In the genomic region with DNA sequence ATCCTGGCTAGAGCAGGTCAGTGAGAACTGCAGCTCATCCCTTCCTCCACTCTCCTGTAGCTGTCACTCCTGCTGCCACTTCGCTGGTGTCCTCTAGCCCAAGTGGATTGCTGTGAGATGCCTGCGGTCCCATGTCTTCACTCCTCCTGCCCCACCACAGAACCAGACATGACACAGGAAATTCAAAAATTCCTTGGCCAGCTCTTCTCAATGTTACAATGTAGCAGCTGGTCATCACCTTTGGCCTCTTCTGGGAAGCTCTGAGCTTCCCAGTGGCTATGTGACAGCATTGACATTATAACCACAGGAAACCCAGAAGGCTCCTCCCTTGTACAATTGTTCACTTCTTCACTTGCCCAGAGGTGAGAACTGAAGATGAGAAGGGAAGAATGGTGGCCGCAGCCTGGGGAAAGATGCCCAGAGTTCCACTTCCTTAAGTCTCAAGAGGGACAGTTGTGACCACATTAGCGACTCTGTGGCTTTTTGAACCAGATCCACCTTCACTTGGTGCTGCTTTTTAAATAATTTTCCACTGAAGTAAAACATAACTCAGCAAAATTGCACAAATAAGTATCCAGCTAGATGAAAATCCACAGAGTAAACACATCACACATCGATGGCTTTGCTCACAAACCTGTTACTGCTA, we compare ENCODE assay signal across 17 cellular contexts.
DNase-seq lines count a peak whose midpoint lies in the region; ATAC-seq, FAIRE-seq and TF ChIP-seq lines count a peak whose summit lies in the region.
"Had no signal": no experiment of that assay in that cellular context is flagged by ENCODE, and none has a peak within 500 bp of the region (broad histone marks: within the 10 kb centered on the region; RNA-seq: fewer than 3 reads in every experiment).

No MANE protein-coding gene starts in this region.

- POLR2A ChIA-PET in IMR-90 (lab: Charles Lee; ENCODE audit: unreplicated experiment): no interaction called here
- POLR2A ChIA-PET in K562 (lab: Yijun Ruan, JAX): no interaction called here

- TF ChIP-seq RAD21 in IMR-90 (IDR thresholded peaks at IDR 0.05; ENCODE audit: low read length): no peak
- no peak for TF ChIP-seq RAD21 in K562 (CRISPR knock-in tag; conservative IDR thresholded peaks at IDR 0.05 in 1 of 2, IDR thresholded peaks at IDR 0.05 in 1 of 2)

- H3K4ac ChIP-seq in IMR-90 (ENCODE audit: low read depth, low read length): no peak overlapping the region

- ATAC-seq in IMR-90 (ENCODE audit: low read depth) (no peak), K562 (no peak), HG03469 (IDR thresholded peaks at IDR 0.05; ENCODE audit: unreplicated experiment) (no peak)
- ATAC-seq: activated CD8-positive, alpha-beta T cell treated with anti-CD3 and anti-CD28 coated beads for 36 hours; stimulated activated effector memory CD8-positive, alpha-beta T cell treated with anti-CD3 and anti-CD28 coated beads, Interleukin-12 subunit alpha, Interleukin-12 subunit beta, amount 100 ng/mL, for 72 hours had no signal

- dilution Hi-C loops in IMR-90 (cut with HindIII; ENCODE audit: low sequenced_read_pairs, unreplicated experiment): no loop called here

- TF ChIP-seq CTCF in AG10803 (conservative IDR thresholded peaks at IDR 0.05; ENCODE audit: low read length): no peak
- no peak for TF ChIP-seq CTCF in IMR-90 (conservative IDR thresholded peaks at IDR 0.05; ENCODE audit: low read depth, low read length)
- TF ChIP-seq CTCF in K562 (IDR thresholded peaks at IDR 0.05 in 2 of 3, conservative IDR thresholded peaks at IDR 0.05 in 1 of 3; ENCODE audit: insufficient read depth in 2 of 3, low read depth in 1 of 3, low read length in 3 of 3): no peak
- no peak for TF ChIP-seq CTCF in neural crest cell (conservative IDR thresholded peaks at IDR 0.05)
- TF ChIP-seq CTCF in transverse colon (IDR thresholded peaks at IDR 0.05): no peak

- H3K79me1 ChIP-seq in IMR-90 (ENCODE audit: low read depth in 1 of 2, low read length in 2 of 2): peaks cover 24 to 92% of the 10 kb centered on the region in 2 experiments

- peaks cover 14% of the 10 kb centered on the region for H3K4me1 ChIP-seq in IMR-90 (ENCODE audit: control insufficient read depth, insufficient read depth, low read length)
- no peaks in the 10 kb centered on the region for H3K4me1 ChIP-seq in K562 (replicated peaks in 1 of 2; ENCODE audit: control insufficient read depth in 2 of 2, insufficient read depth in 2 of 2, low read length in 2 of 2)
- peaks cover 16 to 43% (median 22%) of the 10 kb centered on the region in 4 donors for H3K4me1 ChIP-seq in transverse colon

- peak overlapping the region; percentile 5 for H2AK9ac ChIP-seq in IMR-90 (replicated peaks; ENCODE audit: low read depth, low read length, poor library complexity)

- H2BK15ac ChIP-seq in IMR-90 (ENCODE audit: low read depth, low read length): no peak overlapping the region

- CTCF ChIA-PET in IMR-90 (lab: Yijun Ruan, JAX) (no interaction called here), K562 (lab: Yijun Ruan, JAX; ENCODE audit: low intra/inter-chr PET ratio) (no interaction called here)

- no peak overlapping the region for H4K5ac ChIP-seq in IMR-90 (ENCODE audit: low read depth, low read length)

- no peaks in the 10 kb centered on the region for H3K9me3 ChIP-seq in IMR-90 (ENCODE audit: control insufficient read depth, insufficient read depth, low read length)
- no peaks in the 10 kb centered on the region for H3K9me3 ChIP-seq in K562 (replicated peaks; ENCODE audit: control insufficient read depth, insufficient read depth, low read depth, low read length)
- H3K9me3 ChIP-seq in transverse colon: no peaks in the 10 kb centered on the region

- peak overlapping the region; percentile 55 for H3K27ac Mint-ChIP-seq in neural crest cell (ENCODE audit: unreplicated experiment)
- H3K27ac Mint-ChIP-seq in activated T-cell treated with anti-CD3 and anti-CD28 coated beads, Interleukin-2, amount 50 U/mL, for 24 hours: no peak overlapping the region
- H3K27ac Mint-ChIP-seq: activated CD8-positive, alpha-beta T cell treated with anti-CD3 and anti-CD28 coated beads for 36 hours; stimulated activated effector memory CD8-positive, alpha-beta T cell treated with anti-CD3 and anti-CD28 coated beads, Interleukin-12 subunit alpha, Interleukin-12 subunit beta, amount 100 ng/mL, for 72 hours had no signal

- H4K20me1 ChIP-seq in IMR-90 (ENCODE audit: insufficient read depth, low read length) (peaks cover 33% of the 10 kb centered on the region; the same call in 1 of the 2 replicates), K562 (replicated peaks; ENCODE audit: control insufficient read depth, insufficient read depth, low read length) (no peaks in the 10 kb centered on the region)

- DNase-seq in AG10803 (ENCODE audit: low read depth) (peak; percentile 21), IMR-90 (no peak), K562 (ENCODE audit: extremely low read depth in 1 of 4, low spot score in 3 of 4) (no peak), neural crest cell (ENCODE audit: low read depth, low spot score) (no peak), iPS-NIHi11 (ENCODE audit: low spot score) (no peak), transverse colon (no peak)
- DNase-seq in activated T-cell treated with anti-CD3 and anti-CD28 coated beads, Interleukin-2, amount 50 U/mL, for 24 hours: no peak
- DNase-seq: activated CD8-positive, alpha-beta T cell treated with anti-CD3 and anti-CD28 coated beads for 36 hours; Calu3; caudate nucleus; foreskin fibroblast; NCI-H1436; small intestine had no signal

- H3K9me3 Mint-ChIP-seq in neural crest cell: no peaks in the 10 kb centered on the region
- H3K9me3 Mint-ChIP-seq in activated T-cell treated with anti-CD3 and anti-CD28 coated beads, Interleukin-2, amount 50 U/mL, for 24 hours: no peaks in the 10 kb centered on the region
- H3K9me3 Mint-ChIP-seq: activated CD8-positive, alpha-beta T cell treated with anti-CD3 and anti-CD28 coated beads for 36 hours; IgD-negative memory B cell; stimulated activated effector memory CD8-positive, alpha-beta T cell treated with anti-CD3 and anti-CD28 coated beads, Interleukin-12 subunit alpha, Interleukin-12 subunit beta, amount 100 ng/mL, for 72 hours had no signal

- WGBS in IMR-90 (ENCODE audit: extremely low coverage in 2 of 2, insufficient read length in 1 of 2), 2 experiments: 100% methylated on average over 1 of the region's 5 CpGs; no CpG with 5 or more reads in 1 of the 2 experiments
- WGBS in K562 (ENCODE audit: insufficient coverage, low coverage, missing lambda C conversion rate): 0% methylated on average over 5 of the region's 5 CpGs
- WGBS in transverse colon (ENCODE audit: low coverage in 1 of 2), 2 donors: 74 to 100% methylated on average over 1 to 5 of the region's 5 CpGs

- TF ChIP-seq POLR2A in IMR-90 (IDR thresholded peaks at IDR 0.05; ENCODE audit: low read depth, low read length) (no peak), K562 (conservative IDR thresholded peaks at IDR 0.05) (no peak), transverse colon (IDR thresholded peaks at IDR 0.05) (no peak)

- H3K4me2 ChIP-seq in IMR-90 (ENCODE audit: low read depth, low read length) (no peak overlapping the region), K562 (ENCODE audit: insufficient read depth, low read length) (no peak overlapping the region)

- peaks cover 34% of the 10 kb centered on the region for H3K36me3 ChIP-seq in IMR-90 (ENCODE audit: control insufficient read depth, insufficient read depth, low read length)
- no peaks in the 10 kb centered on the region for H3K36me3 ChIP-seq in K562 (ENCODE audit: control insufficient read depth, insufficient read depth, low read length)
- H3K36me3 ChIP-seq in transverse colon: peaks cover 0 to 14% (median 0%) of the 10 kb centered on the region in 4 donors

- H3K79me2 ChIP-seq in K562 (ENCODE audit: control insufficient read depth, insufficient read depth, low read length): no peaks in the 10 kb centered on the region

- no peak overlapping the region for H2AK5ac ChIP-seq in IMR-90 (ENCODE audit: low read depth, low read length)

- no peak overlapping the region for H3K18ac ChIP-seq in IMR-90 (ENCODE audit: low read depth, low read length)

- no peak overlapping the region for H4K91ac ChIP-seq in IMR-90 (ENCODE audit: insufficient read depth, low read depth, low read length)

- H3K4me1 Mint-ChIP-seq in neural crest cell: peaks cover 26% of the 10 kb centered on the region
- peaks cover 42% of the 10 kb centered on the region for H3K4me1 Mint-ChIP-seq in activated T-cell treated with anti-CD3 and anti-CD28 coated beads, Interleukin-2, amount 50 U/mL, for 24 hours (ENCODE audit: low read depth)

- H3K23ac ChIP-seq in IMR-90 (ENCODE audit: low read depth, low read length): no peak overlapping the region

- peaks cover 3% of the 10 kb centered on the region for H3K36me3 Mint-ChIP-seq in neural crest cell (ENCODE audit: low read depth)
- no peaks in the 10 kb centered on the region for H3K36me3 Mint-ChIP-seq in activated T-cell treated with anti-CD3 and anti-CD28 coated beads, Interleukin-2, amount 50 U/mL, for 24 hours (ENCODE audit: low read depth)
- H3K36me3 Mint-ChIP-seq: IgD-negative memory B cell had no signal

- no peak overlapping the region for H3K4me3 ChIP-seq in AG10803 (ENCODE audit: low read length)
- H3K4me3 ChIP-seq in IMR-90 (ENCODE audit: insufficient read depth, low read depth, low read length): no peak overlapping the region
- no peak overlapping the region for H3K4me3 ChIP-seq in K562
- no peak overlapping the region for H3K4me3 ChIP-seq in transverse colon
- H3K4me3 ChIP-seq: SK-N-MC had no signal

- no peak overlapping the region for H3K27ac ChIP-seq in IMR-90 (ENCODE audit: insufficient read depth, low read length)
- H3K27ac ChIP-seq in K562 (ENCODE audit: extremely low read depth, low read depth, low read length): no peak overlapping the region
- H3K27ac ChIP-seq in transverse colon: no peak overlapping the region
- H3K27ac ChIP-seq: SK-N-MC had no signal

- no peak overlapping the region for H3K9ac ChIP-seq in IMR-90 (ENCODE audit: low read depth, low read length)
- H3K9ac ChIP-seq in K562 (ENCODE audit: insufficient read depth in 1 of 2, low read depth in 2 of 2, low read length in 2 of 2): no peak overlapping the region

- H3K14ac ChIP-seq in IMR-90 (replicated peaks; ENCODE audit: low read depth, low read length): no peak overlapping the region

- H4K8ac ChIP-seq in IMR-90 (ENCODE audit: low read depth in 2 of 2, low read length in 2 of 2): no peak overlapping the region

- in situ Hi-C loops in IMR-90 (cut with MboI; ENCODE audit: low sequenced_read_pairs): no loop called here
- in situ Hi-C loops in K562 (cut with MboI): no loop called here
- in situ Hi-C loops in transverse colon (cut with MboI; ENCODE audit: low pct_ligation_motif_present in 1 of 4, low pct_unique_long_range_greater_than_20kb in 1 of 4, low sequenced_read_pairs in 3 of 4): no loop called here

- no peak overlapping the region for H2BK20ac ChIP-seq in IMR-90 (ENCODE audit: low read depth, low read length)

- no peak overlapping the region for H3K56ac ChIP-seq in IMR-90 (ENCODE audit: extremely low read depth, insufficient read depth, low read length)

- H3K9me1 ChIP-seq in IMR-90 (ENCODE audit: insufficient read depth, low read length) (peaks cover 36% of the 10 kb centered on the region), K562 (ENCODE audit: control insufficient read depth, insufficient read depth, low read length) (no peaks in the 10 kb centered on the region)

- TF ChIP-seq EP300 in K562 (IDR thresholded peaks at IDR 0.05; ENCODE audit: low read length) (no peak), transverse colon (IDR thresholded peaks at IDR 0.05; ENCODE audit: low read depth) (no peak)

- H2BK120ac ChIP-seq in IMR-90 (ENCODE audit: low read depth, low read length): no peak overlapping the region

- H3K27me3 Mint-ChIP-seq in neural crest cell (ENCODE audit: low read depth): no peaks in the 10 kb centered on the region
- H3K27me3 Mint-ChIP-seq in activated T-cell treated with anti-CD3 and anti-CD28 coated beads, Interleukin-2, amount 50 U/mL, for 24 hours: peaks cover 63% of the 10 kb centered on the region

- H2AFZ ChIP-seq in IMR-90 (replicated peaks; ENCODE audit: low read length, poor library complexity) (no peak overlapping the region), K562 (ENCODE audit: low read depth, low read length) (no peak overlapping the region)

- no peak for FAIRE-seq in K562 (lab: Jason Lieb, UNC)
- FAIRE-seq: small intestine had no signal

- BruUV-seq in IMR-90 (replicated peaks; lab: Mats Ljungman, UMichigan): no TSS peak
- BruUV-seq in K562 (replicated peaks; lab: Mats Ljungman, UMichigan): no TSS peak

- no peak overlapping the region for H2BK5ac ChIP-seq in IMR-90 (ENCODE audit: low read depth, low read length, poor library complexity, severe bottlenecking)

- intact Hi-C loops in IMR-90 (cut with micrococcal nuclease): no loop called here
- intact Hi-C loops in K562 (cut with micrococcal nuclease): no loop called here
- intact Hi-C loops in transverse colon (cut with DNase I; ENCODE audit: low total_unique reads): no loop called here

- no peak overlapping the region for H3K4me3 Mint-ChIP-seq in neural crest cell
- H3K4me3 Mint-ChIP-seq in activated T-cell treated with anti-CD3 and anti-CD28 coated beads, Interleukin-2, amount 50 U/mL, for 24 hours: no peak overlapping the region
- H3K4me3 Mint-ChIP-seq: activated CD8-positive, alpha-beta T cell treated with anti-CD3 and anti-CD28 coated beads for 36 hours; IgD-negative memory B cell; stimulated activated effector memory CD8-positive, alpha-beta T cell treated with anti-CD3 and anti-CD28 coated beads, Interleukin-12 subunit alpha, Interleukin-12 subunit beta, amount 100 ng/mL, for 72 hours had no signal

- no peaks in the 10 kb centered on the region for H3K27me3 ChIP-seq in IMR-90 (ENCODE audit: control insufficient read depth, insufficient read depth, low read length)
- H3K27me3 ChIP-seq in K562 (ENCODE audit: control insufficient read depth in 2 of 2, insufficient read depth in 2 of 2, low read length in 2 of 2): peaks cover 2 to 8% of the 10 kb centered on the region in 2 experiments; a peak in 1 of 5 replicates
- H3K27me3 ChIP-seq in transverse colon: no peaks in the 10 kb centered on the region
